In genomic region chr15:80020161-80020560, GRCh38 we compare ENCODE assay signal across 5 cellular contexts. TPM values are rescaled to one million over a fixed set of nuclear protein-coding genes. Genes with fewer than 3 reads are reported as not detected.
"Had no signal": no experiment of that assay in that cellular context is flagged by ENCODE, and none has a peak within 500 bp of the region (broad histone marks: within the 10 kb centered on the region; RNA-seq: fewer than 3 reads in every experiment).

No MANE protein-coding gene starts in this region.

RNA-seq across cellular contexts. Expression of gene BCL2A1, which starts 49.2 kb away (rescaled TPM):
- total RNA-seq: kidney epithelial cell, lung microvascular endothelial cell, progenitor cell of endocrine pancreas, renal cortical epithelial cell had no signal
- polyA plus RNA-seq: neural cell had no signal
